ENCODE assay signal across 13 cellular contexts in genomic region chr10:86348321-86349210, GRCh38. TPM values are rescaled to one million over a fixed set of nuclear protein-coding genes. Genes with fewer than 3 reads are reported as not detected.
A peak's percentile ranks its signal among the peaks of the same experiment; 100 is the strongest.
DNase-seq lines count a peak whose midpoint lies in the region; ATAC-seq and TF ChIP-seq lines count a peak whose summit lies in the region.
"Had no signal": no experiment of that assay in that cellular context is flagged by ENCODE, and none has a peak within 500 bp of the region (broad histone marks: within the 10 kb centered on the region; RNA-seq: fewer than 3 reads in every experiment).

No MANE protein-coding gene starts in this region.

- TF ChIP-seq POLR2A in IMR-90 (IDR thresholded peaks at IDR 0.05; ENCODE audit: low read depth, low read length): no peak

- H3K27me3 ChIP-seq in IMR-90 (ENCODE audit: control insufficient read depth, insufficient read depth, low read length): peaks cover 20% of the 10 kb centered on the region
- no peaks in the 10 kb centered on the region for H3K27me3 ChIP-seq in endodermal cell (ENCODE audit: control insufficient read depth, insufficient read depth, low read length, poor library complexity, severe bottlenecking)
- H3K27me3 ChIP-seq: Peyer's patch had no signal

- H3K4me3 ChIP-seq in IMR-90 (ENCODE audit: insufficient read depth, low read depth, low read length): no peak overlapping the region
- H3K4me3 ChIP-seq in endodermal cell (ENCODE audit: low read length): no peak overlapping the region
- H3K4me3 ChIP-seq: Peyer's patch had no signal

- no peak overlapping the region for H3K23ac ChIP-seq in IMR-90 (ENCODE audit: low read depth, low read length)

- H3K36me3 ChIP-seq in IMR-90 (ENCODE audit: control insufficient read depth, insufficient read depth, low read length) (no peaks in the 10 kb centered on the region), endodermal cell (ENCODE audit: control insufficient read depth, insufficient read depth, low read length) (no peaks in the 10 kb centered on the region)
- H3K36me3 ChIP-seq: Peyer's patch had no signal

- no peak overlapping the region for H3K56ac ChIP-seq in IMR-90 (ENCODE audit: extremely low read depth, insufficient read depth, low read length)

- BruUV-seq in IMR-90 (replicated peaks; lab: Mats Ljungman, UMichigan): no TSS peak

- POLR2A ChIA-PET in IMR-90 (lab: Charles Lee; ENCODE audit: unreplicated experiment): no interaction called here

- dilution Hi-C loops in IMR-90 (cut with HindIII; ENCODE audit: low sequenced_read_pairs, unreplicated experiment): no loop called here

- H3K4me1 ChIP-seq in IMR-90 (ENCODE audit: control insufficient read depth, insufficient read depth, low read length): no peaks in the 10 kb centered on the region
- H3K4me1 ChIP-seq in endodermal cell (ENCODE audit: control insufficient read depth, insufficient read depth, low read length): no peaks in the 10 kb centered on the region
- H3K4me1 ChIP-seq: Peyer's patch had no signal

- H4K20me1 ChIP-seq in IMR-90 (ENCODE audit: insufficient read depth, low read length): no peaks in the 10 kb centered on the region

- no peak overlapping the region for H4K8ac ChIP-seq in IMR-90 (ENCODE audit: low read depth in 2 of 2, low read length in 2 of 2)

- H3K9me3 Mint-ChIP-seq in endodermal cell (no peaks in the 10 kb centered on the region), nephron (no peaks in the 10 kb centered on the region)
- H3K9me3 Mint-ChIP-seq: stimulated activated naive CD8-positive, alpha-beta T cell treated with anti-CD3 and anti-CD28 coated beads, Interleukin-15, Interleukin-2, amounts not matched to agents 100 ng/mL and 50 ng/mL, for 24 hours had no signal

- H2BK120ac ChIP-seq in IMR-90 (ENCODE audit: low read depth, low read length): no peak overlapping the region

- DNase-seq in Ammon's horn (ENCODE audit: low spot score): peak; percentile 69
- no peak for DNase-seq in IMR-90
- DNase-seq in endodermal cell: peak; percentile 77
- no peak for DNase-seq in NCI-H1694 (lab: John Stamatoyannopoulos, UW)
- no peak for DNase-seq in RKO (ENCODE audit: low spot score)
- no peak for DNase-seq in effector CD8-positive, alpha-beta T cell (lab: John Stamatoyannopoulos, UW)
- DNase-seq: CD4-positive, CD25-positive, alpha-beta regulatory T cell; Peyer's patch; stimulated activated CD4-positive, alpha-beta T cell treated with anti-CD3 and anti-CD28 coated beads, Interleukin-4, amount 100 ng/mL, for 24 hours had no signal

- intact Hi-C loops in IMR-90 (cut with micrococcal nuclease): loop anchor here (1.0 kb wide), 1 partner anchor 29 kb away; no protein-coding TSS in a partner anchor

- H2AK5ac ChIP-seq in IMR-90 (ENCODE audit: low read depth, low read length): no peak overlapping the region

- H3K27me3 Mint-ChIP-seq in endodermal cell (ENCODE audit: insufficient read depth) (peaks cover 8% of the 10 kb centered on the region), nephron (ENCODE audit: low read depth) (peaks cover 42% of the 10 kb centered on the region)
- H3K27me3 Mint-ChIP-seq: CD4-positive, CD25-positive, alpha-beta regulatory T cell had no signal

- no peak overlapping the region for H4K91ac ChIP-seq in IMR-90 (ENCODE audit: insufficient read depth, low read depth, low read length)

- no peak overlapping the region for H2AK9ac ChIP-seq in IMR-90 (replicated peaks; ENCODE audit: low read depth, low read length, poor library complexity)

- H3K36me3 Mint-ChIP-seq in endodermal cell (ENCODE audit: low read depth) (no peaks in the 10 kb centered on the region), nephron (ENCODE audit: low read depth) (no peaks in the 10 kb centered on the region)
- H3K36me3 Mint-ChIP-seq: CD4-positive, CD25-positive, alpha-beta regulatory T cell; memory B cell had no signal

- H3K79me1 ChIP-seq in IMR-90 (ENCODE audit: low read depth in 1 of 2, low read length in 2 of 2): no peaks in the 10 kb centered on the region

- 73% methylated on average over 19 of the region's 23 CpGs; no CpG with 5 or more reads in 1 of the 2 experiments for WGBS in IMR-90 (ENCODE audit: extremely low coverage in 2 of 2, insufficient read length in 1 of 2), 2 experiments
- 90 to 95% methylated on average over 17 to 23 of the region's 23 CpGs for WGBS in endodermal cell (ENCODE audit: insufficient coverage in 1 of 2, insufficient read length in 1 of 2), 2 experiments

- CTCF ChIA-PET in IMR-90 (lab: Yijun Ruan, JAX): interaction anchor here (1.0 kb wide), 1 partner anchor 20 kb away, joined by 3 read pairs; no protein-coding TSS in a partner anchor

- TF ChIP-seq RAD21 in IMR-90 (IDR thresholded peaks at IDR 0.05; ENCODE audit: low read length): 0 out of 2 replicates have a peak, but pooled peaks have one; percentile 9

- H2BK15ac ChIP-seq in IMR-90 (ENCODE audit: low read depth, low read length): no peak overlapping the region

- no peaks in the 10 kb centered on the region for H3K9me1 ChIP-seq in IMR-90 (ENCODE audit: insufficient read depth, low read length)

- in situ Hi-C loops in IMR-90 (cut with MboI; ENCODE audit: low sequenced_read_pairs): no loop called here

- no peak overlapping the region for H3K18ac ChIP-seq in IMR-90 (ENCODE audit: low read depth, low read length)

- H3K4me3 Mint-ChIP-seq in endodermal cell (no peak overlapping the region), nephron (no peak overlapping the region)
- H3K4me3 Mint-ChIP-seq: memory B cell; stimulated activated naive CD8-positive, alpha-beta T cell treated with anti-CD3 and anti-CD28 coated beads, Interleukin-15, Interleukin-2, amounts not matched to agents 100 ng/mL and 50 ng/mL, for 24 hours had no signal

- no peak overlapping the region for H4K5ac ChIP-seq in IMR-90 (ENCODE audit: low read depth, low read length)

- no peak overlapping the region for H3K4ac ChIP-seq in IMR-90 (ENCODE audit: low read depth, low read length)

- H3K27ac ChIP-seq in IMR-90 (ENCODE audit: insufficient read depth, low read length): no peak overlapping the region
- no peak overlapping the region for H3K27ac ChIP-seq in endodermal cell (ENCODE audit: low read depth, low read length)
- H3K27ac ChIP-seq: Peyer's patch had no signal

- no peak overlapping the region for H3K4me2 ChIP-seq in IMR-90 (ENCODE audit: low read depth, low read length)

- peak overlapping the region; percentile 14 for H2AFZ ChIP-seq in IMR-90 (replicated peaks; ENCODE audit: low read length, poor library complexity)

- H3K27ac Mint-ChIP-seq in endodermal cell (no peak overlapping the region), nephron (no peak overlapping the region)
- H3K27ac Mint-ChIP-seq: memory B cell; stimulated activated naive CD8-positive, alpha-beta T cell treated with anti-CD3 and anti-CD28 coated beads, Interleukin-15, Interleukin-2, amounts not matched to agents 100 ng/mL and 50 ng/mL, for 24 hours had no signal

- H2BK20ac ChIP-seq in IMR-90 (ENCODE audit: low read depth, low read length): no peak overlapping the region

- peak; percentile 72 for ATAC-seq in IMR-90 (ENCODE audit: low read depth)
- no peak for ATAC-seq in GM18520 (IDR thresholded peaks at IDR 0.05; ENCODE audit: unreplicated experiment)

- H3K14ac ChIP-seq in IMR-90 (replicated peaks; ENCODE audit: low read depth, low read length): no peak overlapping the region

- peaks cover 17% of the 10 kb centered on the region for H3K4me1 Mint-ChIP-seq in endodermal cell
- H3K4me1 Mint-ChIP-seq in nephron: no peaks in the 10 kb centered on the region
- H3K4me1 Mint-ChIP-seq: CD4-positive, CD25-positive, alpha-beta regulatory T cell; memory B cell had no signal

- no peak overlapping the region for H2BK5ac ChIP-seq in IMR-90 (ENCODE audit: low read depth, low read length, poor library complexity, severe bottlenecking)

- peak; percentile 21; the same call in 1 of the 2 replicates for TF ChIP-seq CTCF in IMR-90 (conservative IDR thresholded peaks at IDR 0.05; ENCODE audit: low read depth, low read length)
- no peak for TF ChIP-seq CTCF in endodermal cell (conservative IDR thresholded peaks at IDR 0.05)
- peak in 2 of 3 experiments; percentile 17 to 30 for TF ChIP-seq CTCF in nephron (IDR thresholded peaks at IDR 0.05; ENCODE audit: unreplicated experiment in 3 of 3)

- H3K9me3 ChIP-seq in IMR-90 (ENCODE audit: control insufficient read depth, insufficient read depth, low read length) (no peaks in the 10 kb centered on the region), endodermal cell (ENCODE audit: control insufficient read depth, low read length) (no peaks in the 10 kb centered on the region)
- H3K9me3 ChIP-seq: Peyer's patch had no signal

- no peak overlapping the region for H3K9ac ChIP-seq in IMR-90 (ENCODE audit: low read depth, low read length)
- no peak overlapping the region for H3K9ac ChIP-seq in endodermal cell (ENCODE audit: extremely low read depth, low read length, poor library complexity, severe bottlenecking)

TF ChIP-seq in IMR-90, 13 proteins besides CTCF, POLR2A, EP300 and RAD21 (continues in another document):
- TF ChIP-seq RFX5 (IDR thresholded peaks at IDR 0.05; ENCODE audit: low read depth, low read length) (no peak), USF2 (IDR thresholded peaks at IDR 0.05; ENCODE audit: low read depth, low read length) (no peak), ELK1 (IDR thresholded peaks at IDR 0.05; ENCODE audit: borderline replicate concordance, low read depth, low read length) (no peak), FOS (IDR thresholded peaks at IDR 0.05; ENCODE audit: low read depth, low read length) (no peak), MAFK (IDR thresholded peaks at IDR 0.05; ENCODE audit: low read depth, low read length) (no peak), CEBPB (IDR thresholded peaks at IDR 0.05; ENCODE audit: low read depth, low read length) (no peak)

RNA-seq across cellular contexts. Expression of gene GRID1, which starts 18.0 kb away (rescaled TPM):
- not detected in 2 replicates for total RNA-seq in IMR-90 (2012; rRNA removed)
- 0.03 TPM in 1 of 2 replicates, not detected in the other for polyA plus RNA-seq in IMR-90 (2012; rRNA removed)
- polyA plus RNA-seq in IMR-90 (2012; cell fraction: cytosol; rRNA removed): not detected in 2 replicates
- 0.03 TPM in 1 of 2 replicates, not detected in the other for polyA plus RNA-seq in IMR-90 (2012; cell fraction: nucleus; rRNA removed; ENCODE audit: low replicate concordance)
- total RNA-seq in endodermal cell: under 1 TPM; 0.13 to 0.53 TPM
- 1.1 TPM for polyA plus RNA-seq in endodermal cell (2013, experiment 1 of 2)
- 0.87 TPM for polyA plus RNA-seq in endodermal cell (2013, experiment 2 of 2)
- total RNA-seq: CD4-positive, CD25-positive, alpha-beta regulatory T cell had no signal
- polyA plus RNA-seq: CD4-positive, CD25-positive, alpha-beta regulatory T cell had no signal

Comparison
In these comparisons a context has a peak if more than half of its experiments do, and no peak if none do; other contexts are left out.
1. DNase-seq: peak in Ammon's horn (single experiment) and endodermal cell (single experiment); none in IMR-90 (single experiment), NCI-H1694 (single experiment), RKO (single experiment) and effector CD8-positive, alpha-beta T cell (single experiment).